In the genomic region with DNA sequence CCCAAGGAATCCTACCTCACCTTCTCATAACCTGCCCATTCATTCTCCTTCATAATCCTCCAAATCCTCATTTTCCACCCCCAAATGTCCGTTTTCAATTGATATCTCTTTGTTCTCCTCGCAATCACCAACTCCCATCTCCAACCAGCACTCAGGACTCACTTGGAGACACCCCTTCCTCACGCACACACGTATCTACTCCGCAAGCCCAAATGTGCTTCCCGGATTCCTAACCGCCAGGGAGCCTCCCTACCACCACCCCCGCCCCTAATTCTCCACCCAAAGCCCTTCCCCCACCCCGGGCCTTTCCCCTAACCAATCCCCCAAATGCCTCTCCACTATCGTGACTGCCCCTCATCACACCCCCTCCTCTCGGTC, we compare ENCODE assay signal across 8 cellular contexts. TPM values are rescaled to one million over a fixed set of nuclear protein-coding genes. Genes with fewer than 3 reads are reported as not detected.
DNase-seq lines count a peak whose midpoint lies in the region; TF ChIP-seq lines count a peak whose summit lies in the region.

No MANE protein-coding gene starts in this region.

- H3K27me3 ChIP-seq in HUES64 (ENCODE audit: insufficient read depth, low read length) (no peaks in the 10 kb centered on the region), muscle layer of duodenum (ENCODE audit: low read depth, low read length) (no peaks in the 10 kb centered on the region)

- H3K4me3 ChIP-seq in HUES64 (ENCODE audit: low read length) (peak overlapping the region; percentile 93), choroid plexus epithelial cell (ENCODE audit: low read depth, low read length) (peak overlapping the region; percentile 68), muscle layer of duodenum (ENCODE audit: low read depth in 1 of 2, low read length in 2 of 2) (peak overlapping the region; percentile 98 to 99)

- no peak for TF ChIP-seq CTCF in C4-2B (conservative IDR thresholded peaks at IDR 0.05)
- no peak for TF ChIP-seq CTCF in choroid plexus epithelial cell (conservative IDR thresholded peaks at IDR 0.05; ENCODE audit: low read depth, low read length)

- DNase-seq in choroid plexus epithelial cell (ENCODE audit: low read depth), result no peak
- DNase-seq in stimulated activated CD4-positive, alpha-beta T cell treated with anti-CD3 and anti-CD28 coated beads, Interleukin-4, amount 100 ng/mL, for 1 hour, result no peak
- DNase-seq in epidermal melanocyte (ENCODE audit: insufficient read length, low spot score), result no peak
- DNase-seq in AG08395 (ENCODE audit: low spot score), result no peak
- DNase-seq in stimulated activated CD4-positive, alpha-beta T cell treated with anti-CD3 and anti-CD28 coated beads, Interleukin-2, amount 100 ng/mL, for 48 hours, result no peak

- H3K4me1 ChIP-seq in HUES64 (ENCODE audit: insufficient read depth, low read length), result peaks cover 7% of the 10 kb centered on the region; the same call in 1 of the 2 replicates
- H3K4me1 ChIP-seq in muscle layer of duodenum (ENCODE audit: control insufficient read depth in 1 of 2, insufficient read depth in 2 of 2, low read length in 2 of 2), result peaks cover 5 to 46% of the 10 kb centered on the region in 2 donors

- H3K36me3 ChIP-seq in HUES64 (ENCODE audit: insufficient read depth, low read length), result peaks cover 11% of the 10 kb centered on the region
- H3K36me3 ChIP-seq in muscle layer of duodenum (ENCODE audit: control insufficient read depth in 1 of 2, insufficient read depth in 2 of 2, low read length in 2 of 2), result peaks cover 0 to 9% of the 10 kb centered on the region in 2 donors

- peak overlapping the region; percentile 96 for H3K9ac ChIP-seq in HUES64 (ENCODE audit: low read depth, low read length)

- WGBS in HUES64, result 0% methylated on average over 11 of the region's 11 CpGs

- H3K27ac ChIP-seq in C4-2B (peak overlapping the region; percentile 95), HUES64 (ENCODE audit: low read depth, low read length) (peak overlapping the region; percentile 98; the same call in 1 of the 2 replicates), muscle layer of duodenum (ENCODE audit: low read length) (peak overlapping the region; percentile 98)

- H3K9me3 ChIP-seq in HUES64 (ENCODE audit: insufficient read depth, low read depth, low read length) (no peaks in the 10 kb centered on the region), muscle layer of duodenum (ENCODE audit: control insufficient read depth in 1 of 2, low read length in 2 of 2) (no peaks in the 10 kb centered on the region)

RNA-seq across cellular contexts. Expression of a gene that starts 0.3 kb away (rescaled TPM):
- polyA plus RNA-seq in HUES64 (2013, experiment 1 of 2), result 44.7 TPM
- polyA plus RNA-seq in HUES64 (2013, experiment 2 of 2), result 36.3 TPM

RNA-seq across cellular contexts. Expression of a gene that starts 0.6 kb away (rescaled TPM):
- 14.0 TPM for polyA plus RNA-seq in HUES64 (2013, experiment 1 of 2)
- 16.2 TPM for polyA plus RNA-seq in HUES64 (2013, experiment 2 of 2)
